In genomic region chr5:116509483-116510244, GRCh38 we compare ENCODE assay signal across 21 cellular contexts.
"Had no signal": no experiment of that assay in that cellular context is flagged by ENCODE, and none has a peak within 500 bp of the region (broad histone marks: within the 10 kb centered on the region; RNA-seq: fewer than 3 reads in every experiment).

No MANE protein-coding gene starts in this region.

- H3K9me3 Mint-ChIP-seq: T-helper 1 cell treated with Interleukin-12 subunit alpha and Interleukin-12 subunit beta and Interleukin-4 antibody, amounts not matched to agents 30 μg/mL and 1 μg/mL, for 36 hours had no signal

- H3K4me3 Mint-ChIP-seq: activated naive CD8-positive, alpha-beta T cell; effector memory CD8-positive, alpha-beta T cell; naive thymus-derived CD8-positive, alpha-beta T cell; stimulated activated naive CD8-positive, alpha-beta T cell treated with anti-CD3 and anti-CD28 coated beads, Interleukin-15, amount 100 ng/mL, for 72 hours; T-helper 1 cell treated with Interleukin-12 subunit alpha and Interleukin-12 subunit beta and Interleukin-4 antibody, amounts not matched to agents 30 μg/mL and 1 μg/mL, for 36 hours had no signal

- FAIRE-seq: bronchial epithelial cell, urothelium cell line had no signal

- H3K9me3 ChIP-seq: gastrocnemius medialis, thoracic aorta had no signal

- DNase-seq: activated CD4-positive, alpha-beta T cell treated with anti-CD3 and anti-CD28 coated beads for 4 hours; activated CD8-positive, alpha-beta memory T cell treated with anti-CD3 and anti-CD28 coated beads for 24 hours; activated gamma-delta T cell treated with Interleukin-2 at 50 U/mL for 16 hours; amygdala; dermis blood vessel endothelial cell; effector memory CD8-positive, alpha-beta T cell; gastrocnemius medialis; left colon; mammary epithelial cell; naive thymus-derived CD8-positive, alpha-beta T cell; nucleus accumbens; stimulated activated naive CD8-positive, alpha-beta T cell treated with anti-CD3 and anti-CD28 coated beads, Interleukin-15, amount 100 ng/mL, for 72 hours had no signal

- ATAC-seq: effector memory CD8-positive, alpha-beta T cell; gastrocnemius medialis; left colon; naive thymus-derived CD8-positive, alpha-beta T cell; SK-N-SH treated with all-trans-retinoic acid at 6 μM for 48 hours; stimulated activated naive CD8-positive, alpha-beta T cell treated with anti-CD3 and anti-CD28 coated beads, Interleukin-15, amount 100 ng/mL, for 72 hours had no signal

- H3K27ac Mint-ChIP-seq: activated naive CD8-positive, alpha-beta T cell; effector memory CD8-positive, alpha-beta T cell; naive thymus-derived CD8-positive, alpha-beta T cell; stimulated activated naive CD8-positive, alpha-beta T cell treated with anti-CD3 and anti-CD28 coated beads, Interleukin-15, amount 100 ng/mL, for 72 hours; T-helper 1 cell treated with Interleukin-12 subunit alpha and Interleukin-12 subunit beta and Interleukin-4 antibody, amounts not matched to agents 30 μg/mL and 1 μg/mL, for 36 hours had no signal

- H3K27me3 Mint-ChIP-seq: activated naive CD8-positive, alpha-beta T cell; effector memory CD8-positive, alpha-beta T cell; stimulated activated naive CD8-positive, alpha-beta T cell treated with anti-CD3 and anti-CD28 coated beads, Interleukin-15, amount 100 ng/mL, for 72 hours had no signal

- H3K27ac ChIP-seq: epithelial cell of prostate, gastrocnemius medialis, skin epidermis, thoracic aorta, WERI-Rb-1 had no signal

- H3K27me3 ChIP-seq: gastrocnemius medialis had no signal

- H3K4me1 Mint-ChIP-seq: naive thymus-derived CD8-positive, alpha-beta T cell; stimulated activated naive CD8-positive, alpha-beta T cell treated with anti-CD3 and anti-CD28 coated beads, Interleukin-15, amount 100 ng/mL, for 72 hours had no signal

- H3K4me3 ChIP-seq: gastrocnemius medialis, skin epidermis, thoracic aorta had no signal

- H3K36me3 ChIP-seq: gastrocnemius medialis, thoracic aorta, WERI-Rb-1 had no signal
